21 cellular contexts compared by ENCODE assay signal in genomic region chr7:6417408-6417807, GRCh38.
"Had no signal": no experiment of that assay in that cellular context is flagged by ENCODE, and none has a peak within 500 bp of the region (broad histone marks: within the 10 kb centered on the region; RNA-seq: fewer than 3 reads in every experiment).

No MANE protein-coding gene starts in this region.

- H3K4me1 Mint-ChIP-seq: naive B cell; nephron; stimulated activated naive B cell treated with anti-CD40 and anti-IgM and Interleukin-4, amounts not matched to agents 10 μg/mL and 1 μg/mL and 100 μg/mL, for 72 hours; stimulated activated naive CD8-positive, alpha-beta T cell treated with anti-CD3 and anti-CD28 coated beads, Interleukin-15, amount 100 ng/mL, for 72 hours had no signal

- H3K9me3 ChIP-seq: esophagus squamous epithelium, neutrophil, sigmoid colon, thoracic aorta, transverse colon had no signal

- ATAC-seq: stimulated activated naive B cell treated with anti-CD40 and anti-IgM and Interleukin-4, amounts not matched to agents 10 μg/mL and 1 μg/mL and 100 μg/mL, for 72 hours; stimulated activated naive CD8-positive, alpha-beta T cell treated with anti-CD3 and anti-CD28 coated beads, Interleukin-15, amount 100 ng/mL, for 72 hours had no signal

- H3K27ac ChIP-seq: coronary artery, esophagus squamous epithelium, hepatocyte, neutrophil, sigmoid colon, skin epidermis, thoracic aorta, transverse colon had no signal

- H3K4me3 ChIP-seq: coronary artery, esophagus squamous epithelium, hepatocyte, sigmoid colon, skin epidermis, thoracic aorta, transverse colon had no signal

- H3K4me3 Mint-ChIP-seq: naive B cell; nephron; stimulated activated naive B cell treated with anti-CD40 and anti-IgM and Interleukin-4, amounts not matched to agents 10 μg/mL and 1 μg/mL and 100 μg/mL, for 72 hours; stimulated activated naive CD8-positive, alpha-beta T cell treated with anti-CD3 and anti-CD28 coated beads, Interleukin-15, amount 100 ng/mL, for 72 hours had no signal

- DNase-seq: effector memory CD4-positive, alpha-beta T cell; esophagus squamous epithelium; foreskin fibroblast; head of caudate nucleus; left colon; mesendoderm; naive B cell; posterior cingulate gyrus; sigmoid colon; stimulated activated CD4-positive, alpha-beta T cell treated with anti-CD3 and anti-CD28 coated beads, Interleukin-2, amount 100 ng/mL, for 24 hours; stimulated activated CD4-positive, alpha-beta T cell treated with anti-CD3 and anti-CD28 coated beads, Interleukin-4, amount 100 ng/mL, for 4 hours; stimulated activated naive B cell treated with anti-CD40 and anti-IgM and Interleukin-4, amounts not matched to agents 10 μg/mL and 1 μg/mL and 100 μg/mL, for 72 hours; stimulated activated naive CD8-positive, alpha-beta T cell treated with anti-CD3 and anti-CD28 coated beads, Interleukin-15, amount 100 ng/mL, for 72 hours; substantia nigra; transverse colon had no signal

- H3K79me2 ChIP-seq: hepatocyte had no signal

- H3K27me3 Mint-ChIP-seq: naive B cell; stimulated activated naive B cell treated with anti-CD40 and anti-IgM and Interleukin-4, amounts not matched to agents 10 μg/mL and 1 μg/mL and 100 μg/mL, for 72 hours; stimulated activated naive CD8-positive, alpha-beta T cell treated with anti-CD3 and anti-CD28 coated beads, Interleukin-15, amount 100 ng/mL, for 72 hours had no signal

- H3K4me2 ChIP-seq: hepatocyte had no signal

- H3K27ac Mint-ChIP-seq: naive B cell; stimulated activated naive B cell treated with anti-CD40 and anti-IgM and Interleukin-4, amounts not matched to agents 10 μg/mL and 1 μg/mL and 100 μg/mL, for 72 hours; stimulated activated naive CD8-positive, alpha-beta T cell treated with anti-CD3 and anti-CD28 coated beads, Interleukin-15, amount 100 ng/mL, for 72 hours had no signal

- H3K9me3 Mint-ChIP-seq: naive B cell; nephron; stimulated activated naive B cell treated with anti-CD40 and anti-IgM and Interleukin-4, amounts not matched to agents 10 μg/mL and 1 μg/mL and 100 μg/mL, for 72 hours; stimulated activated naive CD8-positive, alpha-beta T cell treated with anti-CD3 and anti-CD28 coated beads, Interleukin-15, amount 100 ng/mL, for 72 hours had no signal

- H3K27me3 ChIP-seq: esophagus squamous epithelium, hepatocyte, neutrophil, sigmoid colon, transverse colon had no signal

- H2AFZ ChIP-seq: hepatocyte had no signal

- H3K4me1 ChIP-seq: sigmoid colon, transverse colon had no signal
